In genomic region chr6:75135447-75135846, GRCh38 we compare ENCODE assay signal across 18 cellular contexts.
"Had no signal": no experiment of that assay in that cellular context is flagged by ENCODE, and none has a peak within 500 bp of the region (broad histone marks: within the 10 kb centered on the region; RNA-seq: fewer than 3 reads in every experiment).

No MANE protein-coding gene starts in this region.

- H3K36me3 ChIP-seq: adrenal gland, lower lobe of right lung, thoracic aorta, upper lobe of right lung, WERI-Rb-1 had no signal

- H3K9me3 ChIP-seq: adrenal gland, esophagus muscularis mucosa, lower lobe of right lung, thoracic aorta, upper lobe of right lung had no signal

- H3K4me1 ChIP-seq: adrenal gland, lower lobe of right lung, parathyroid adenoma, upper lobe of right lung had no signal

- H3K79me2 ChIP-seq: parathyroid adenoma had no signal

- H3K27me3 ChIP-seq: adrenal gland, esophagus muscularis mucosa, upper lobe of right lung had no signal

- H3K27ac ChIP-seq: adrenal gland, esophagus muscularis mucosa, lower lobe of right lung, parathyroid adenoma, thoracic aorta, upper lobe of right lung, WERI-Rb-1 had no signal

- H3K9ac ChIP-seq: parathyroid adenoma had no signal

- H2AFZ ChIP-seq: parathyroid adenoma had no signal

- DNase-seq: activated CD4-positive, alpha-beta T cell treated with anti-CD3 and anti-CD28 coated beads for 1 hour; activated CD8-positive, alpha-beta memory T cell treated with anti-CD3 and anti-CD28 coated beads for 24 hours; activated CD8-positive, alpha-beta memory T cell treated with anti-CD3 and anti-CD28 coated beads, Interleukin-2, amount 50 U/mL, for 48 hours; activated gamma-delta T cell; activated T-cell treated with anti-CD3 and anti-CD28 coated beads, Interleukin-2, amount 50 U/mL, for 48 hours; adrenal gland; effector CD8-positive, alpha-beta T cell; hypothalamus; islet precursor cell; left colon; lower lobe of right lung; naive thymus-derived CD8-positive, alpha-beta T cell; stimulated activated CD4-positive, alpha-beta T cell treated with anti-CD3 and anti-CD28 coated beads, Interleukin-4, amount 100 ng/mL, for 4 hours; upper lobe of right lung; WERI-Rb-1 had no signal

- H3K4me3 ChIP-seq: adrenal gland, esophagus muscularis mucosa, lower lobe of right lung, thoracic aorta, upper lobe of right lung had no signal
